Comparison of ENCODE assay signal across 13 cellular contexts in the genomic region with DNA sequence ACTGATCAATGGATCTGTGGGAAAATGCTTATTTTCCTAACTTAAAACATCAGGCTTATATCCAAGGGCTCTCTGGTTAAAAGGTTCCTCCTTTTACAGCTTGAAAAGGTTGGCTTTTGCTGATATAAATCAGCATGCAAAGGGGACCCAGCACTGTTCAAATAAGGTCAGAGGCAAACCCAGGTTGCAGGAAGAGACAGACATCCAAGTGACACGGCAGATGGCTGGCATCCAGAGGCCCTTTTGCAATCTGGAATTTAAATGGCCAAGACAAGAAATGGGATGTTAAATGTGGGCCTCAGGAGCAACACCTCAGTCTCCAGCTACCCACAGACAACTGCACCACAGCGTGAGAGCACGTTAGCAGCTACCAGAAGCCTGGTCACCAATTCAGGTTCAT. TPM values are rescaled to one million over a fixed set of nuclear protein-coding genes. Genes with fewer than 3 reads are reported as not detected.
DNase-seq lines count a peak whose midpoint lies in the region; ATAC-seq and TF ChIP-seq lines count a peak whose summit lies in the region.
"Had no signal": no experiment of that assay in that cellular context is flagged by ENCODE, and none has a peak within 500 bp of the region (broad histone marks: within the 10 kb centered on the region; RNA-seq: fewer than 3 reads in every experiment).

No MANE protein-coding gene starts in this region.

- no peaks in the 10 kb centered on the region for H3K79me1 ChIP-seq in mesendoderm (ENCODE audit: low read length)

- ATAC-seq in T-helper 17 cell = no peak
- ATAC-seq: naive thymus-derived CD4-positive, alpha-beta T cell had no signal

- no peak overlapping the region for H2BK120ac ChIP-seq in mesendoderm (ENCODE audit: low read depth, low read length)

- TF ChIP-seq POLR2A in testis (IDR thresholded peaks at IDR 0.05) (no peak), Peyer's patch (IDR thresholded peaks at IDR 0.05) (no peak)

- H3K4me2 ChIP-seq in mesendoderm (ENCODE audit: low read length) = no peak overlapping the region

- TF ChIP-seq CTCF in testis (IDR thresholded peaks at IDR 0.05) (no peak), Peyer's patch (IDR thresholded peaks at IDR 0.05) (no peak)

- peaks cover 58% of the 10 kb centered on the region for H3K4me1 Mint-ChIP-seq in T-helper 17 cell

- no peak overlapping the region for H3K18ac ChIP-seq in mesendoderm (ENCODE audit: low read length)

- no peaks in the 10 kb centered on the region for H3K27me3 ChIP-seq in mesendoderm (ENCODE audit: insufficient read depth, low read length, poor library complexity)
- no peaks in the 10 kb centered on the region for H3K27me3 ChIP-seq in testis
- H3K27me3 ChIP-seq in Peyer's patch = no peaks in the 10 kb centered on the region

- H3K4me3 ChIP-seq in mesendoderm (ENCODE audit: low read length) (no peak overlapping the region), testis (no peak overlapping the region), Peyer's patch (no peak overlapping the region)

- H3K9ac ChIP-seq in mesendoderm (ENCODE audit: low read length) = no peak overlapping the region

- no peak overlapping the region for H2BK15ac ChIP-seq in mesendoderm (replicated peaks; ENCODE audit: low read depth)

- no peaks in the 10 kb centered on the region for H3K9me3 ChIP-seq in T-helper 17 cell (ENCODE audit: control insufficient read depth, low read length, poor library complexity, severe bottlenecking)
- H3K9me3 ChIP-seq in testis = no peaks in the 10 kb centered on the region
- H3K9me3 ChIP-seq in Peyer's patch = no peaks in the 10 kb centered on the region

- intact Hi-C loops in testis (cut with DNase I; ENCODE audit: low total_unique reads) = no loop called here

- no peak overlapping the region for H3K4ac ChIP-seq in mesendoderm (ENCODE audit: low read depth, low read length)

- H3K36me3 ChIP-seq in mesendoderm (ENCODE audit: control insufficient read depth, insufficient read depth, low read length) (no peaks in the 10 kb centered on the region), testis (ENCODE audit: low read depth, missing control alignments) (no peaks in the 10 kb centered on the region), Peyer's patch (no peaks in the 10 kb centered on the region)

- no peaks in the 10 kb centered on the region for H3K27me3 Mint-ChIP-seq in T-helper 17 cell
- H3K27me3 Mint-ChIP-seq: naive thymus-derived CD4-positive, alpha-beta T cell had no signal

- H3K79me2 ChIP-seq in mesendoderm (ENCODE audit: control insufficient read depth, insufficient read depth, low read length) = no peaks in the 10 kb centered on the region

- H3K23ac ChIP-seq in mesendoderm (ENCODE audit: low read length) = no peak overlapping the region

- peaks cover 11% of the 10 kb centered on the region for H3K36me3 Mint-ChIP-seq in T-helper 17 cell (ENCODE audit: low read depth)

- peaks cover 3% of the 10 kb centered on the region for H3K4me1 ChIP-seq in mesendoderm (ENCODE audit: control insufficient read depth, low read depth, low read length)
- peaks cover 63% of the 10 kb centered on the region for H3K4me1 ChIP-seq in testis
- peaks cover 0 to 8% (median under 1%) of the 10 kb centered on the region in 4 donors for H3K4me1 ChIP-seq in Peyer's patch

- H3K27ac ChIP-seq in mesendoderm (ENCODE audit: low read depth, low read length) (no peak overlapping the region), testis (peak overlapping the region; percentile 15 to 88), Peyer's patch (no peak overlapping the region)

- no peak overlapping the region for H2AK5ac ChIP-seq in mesendoderm (ENCODE audit: low read length)

- peak overlapping the region; percentile 80 for H3K27ac Mint-ChIP-seq in T-helper 17 cell

- no CpG with 5 or more reads among the region's 3 CpGs for WGBS in mesendoderm (ENCODE audit: extremely low coverage, insufficient coverage, low lambda C conversion rate)
- WGBS in testis, 2 donors = 46 to 50% methylated on average over 3 of the region's 3 CpGs

- H3K4me3 Mint-ChIP-seq in T-helper 17 cell = no peak overlapping the region

- H4K5ac ChIP-seq in mesendoderm (ENCODE audit: low read length) = no peak overlapping the region

- H3K56ac ChIP-seq in mesendoderm (ENCODE audit: low read length) = peak overlapping the region; percentile 60

- H4K8ac ChIP-seq in mesendoderm (ENCODE audit: low read depth, low read length) = no peak overlapping the region

- H2BK5ac ChIP-seq in mesendoderm (ENCODE audit: low read length) = no peak overlapping the region

- DNase-seq in NCI-H510A treated with DMSO at 0.1 percent for 48 hours (lab: John Stamatoyannopoulos, UW) = peak; percentile 27
- DNase-seq in NCI-H510A (lab: John Stamatoyannopoulos, UW) = no peak
- DNase-seq in T-helper 17 cell = no peak
- DNase-seq in mesendoderm = no peak
- DNase-seq in testis = no peak
- no peak for DNase-seq in activated CD4-positive, CD25-positive, alpha-beta regulatory T cell treated with anti-CD3 and anti-CD28 coated beads, Interleukin-2, amount 50 U/mL, for 72 hours
- DNase-seq in dedifferentiated amniotic fluid mesenchymal stem cell (ENCODE audit: extremely low spot score) = no peak
- no peak for DNase-seq in Peyer's patch
- DNase-seq: activated naive CD4-positive, alpha-beta T cell; central memory CD4-positive, alpha-beta T cell; naive thymus-derived CD4-positive, alpha-beta T cell; NCI-H526; stimulated activated naive CD4-positive, alpha-beta T cell treated with Interleukin-2 at 50 U/mL for 16 hours had no signal

RNA-seq across cellular contexts. Expression of a gene that starts 6.3 kb away (rescaled TPM):
- total RNA-seq in T-helper 17 cell (10 to 100 TPM; 50.7 to 78.4 TPM), testis (100 to 1,000 TPM; 102 to 126 TPM), Peyer's patch (10 to 100 TPM; 12.8 to 64.4 (median 16.0) TPM)
- 2.8 TPM for polyA plus RNA-seq in mesendoderm (2013, experiment 1 of 2)
- 3.0 TPM for polyA plus RNA-seq in mesendoderm (2013, experiment 2 of 2)
- 86.7 TPM for polyA plus RNA-seq in testis (ENCODE audit: insufficient read depth, low read depth, low replicate concordance)

Comparison
In these comparisons a context has a peak if more than half of its experiments do, and no peak if none do; other contexts are left out.
1. H3K27ac ChIP-seq: peak in testis (2 of 2); none in mesendoderm (single experiment) and Peyer's patch (0 of 4).